9 cellular contexts compared by ENCODE assay signal in genomic region chr15:79673416-79674123, GRCh38.
DNase-seq lines count a peak whose midpoint lies in the region; ATAC-seq, FAIRE-seq and TF ChIP-seq lines count a peak whose summit lies in the region.
"Had no signal": no experiment of that assay in that cellular context is flagged by ENCODE, and none has a peak within 500 bp of the region (broad histone marks: within the 10 kb centered on the region; RNA-seq: fewer than 3 reads in every experiment).

No MANE protein-coding gene starts in this region.

- no peak for TF ChIP-seq RAD21 in GM12878 (IDR thresholded peaks at IDR 0.05; ENCODE audit: insufficient read depth, low read depth, low read length)

- no peak for TF ChIP-seq POLR2A in GM12878 (IDR thresholded peaks at IDR 0.05; ENCODE audit: low read depth, low read length)
- TF ChIP-seq POLR2A in ovary (IDR thresholded peaks at IDR 0.05), result no peak

- H3K4me1 ChIP-seq in A673 (ENCODE audit: insufficient read depth, low read length, poor library complexity, severe bottlenecking) (peaks cover 9% of the 10 kb centered on the region), GM12878 (ENCODE audit: control insufficient read depth, insufficient read depth, low read length) (peaks cover 8% of the 10 kb centered on the region), ovary (ENCODE audit: insufficient read depth) (no peaks in the 10 kb centered on the region), kidney (ENCODE audit: control insufficient read depth in 1 of 2, insufficient read depth in 1 of 2, low read depth in 1 of 2, low read length in 2 of 2) (no peaks in the 10 kb centered on the region)

- BruUV-seq in A673 (replicated peaks; lab: Mats Ljungman, UMichigan) (no TSS peak), GM12878 (replicated peaks; lab: Mats Ljungman, UMichigan) (no TSS peak)

- peak in 1 of 2 experiments; percentile 78; a peak in 2 of 4 replicates for TF ChIP-seq EP300 in GM12878 (IDR thresholded peaks at IDR 0.05; ENCODE audit: borderline replicate concordance in 1 of 2, control insufficient read depth in 1 of 2, low read depth in 2 of 2, low read length in 2 of 2)
- no peak for TF ChIP-seq EP300 in ovary (IDR thresholded peaks at IDR 0.05)

- peak overlapping the region; percentile 37 for H2AFZ ChIP-seq in GM12878 (ENCODE audit: control insufficient read depth, low read depth, low read length)

- WGBS in GM12878 (ENCODE audit: insufficient coverage, insufficient replicate concordance, low lambda C conversion rate, missing lambda C conversion rate), result 2% methylated on average over 4 of the region's 4 CpGs
- 41 to 48% (median 43%) methylated on average over 4 of the region's 4 CpGs for WGBS in ovary, 3 donors

- H3K36me3 ChIP-seq in A673 (ENCODE audit: insufficient read depth, low read length, poor library complexity, severe bottlenecking), result no peaks in the 10 kb centered on the region
- H3K36me3 ChIP-seq in GM12878 (ENCODE audit: control insufficient read depth in 2 of 2, insufficient read depth in 2 of 2, low read length in 1 of 2), result no peaks in the 10 kb centered on the region
- H3K36me3 ChIP-seq in ovary, result no peaks in the 10 kb centered on the region
- H3K36me3 ChIP-seq in kidney (ENCODE audit: control insufficient read depth in 1 of 2, insufficient read depth in 2 of 2, low read length in 2 of 2), result no peaks in the 10 kb centered on the region

- RAD21 ChIA-PET in GM12878 (lab: Charles Lee; ENCODE audit: unreplicated experiment), result no interaction called here

- TF ChIP-seq CTCF in A673 (conservative IDR thresholded peaks at IDR 0.05; ENCODE audit: low read depth, low read length), result no peak
- no peak for TF ChIP-seq CTCF in GM12878 (IDR thresholded peaks at IDR 0.05 in 2 of 3, conservative IDR thresholded peaks at IDR 0.05 in 1 of 3; ENCODE audit: control insufficient read depth in 2 of 3, extremely low read depth in 1 of 3, insufficient read depth in 1 of 3, low read depth in 3 of 3, low read length in 3 of 3)
- TF ChIP-seq CTCF in ovary (IDR thresholded peaks at IDR 0.05), result no peak
- TF ChIP-seq CTCF in kidney (IDR thresholded peaks at IDR 0.05; ENCODE audit: borderline replicate concordance, extremely low read depth, insufficient read depth), result no peak

- DNase-seq in A673 (ENCODE audit: low spot score), result peak; percentile 60
- peak; percentile 7 for DNase-seq in HK-2 (ENCODE audit: unreplicated experiment)
- DNase-seq in GM12878 (ENCODE audit: low read depth, low spot score), result peak; percentile 57
- no peak for DNase-seq in DMS 273 (lab: John Stamatoyannopoulos, UW; ENCODE audit: unreplicated experiment)
- no peak for DNase-seq in ovary
- no peak for DNase-seq in kidney

- no peaks in the 10 kb centered on the region for H3K79me2 ChIP-seq in GM12878 (ENCODE audit: control insufficient read depth, insufficient read depth, low read length)

- H3K9ac ChIP-seq in GM12878 (ENCODE audit: control insufficient read depth, insufficient read depth, low read length) (peak overlapping the region; percentile 10; the same call in 1 of the 2 replicates), kidney (ENCODE audit: low read length in 2 of 2) (no peak overlapping the region)

- in situ Hi-C loops in GM12878 (cut with MboI), result no loop called here

- SMC1A ChIA-PET in GM12878 (lab: Charles Lee; ENCODE audit: uncharacterized antibody, unreplicated experiment), result interaction anchor here (1.7 kb wide), 1 partner anchor 9 kb away, joined by 7 read pairs; no protein-coding TSS in a partner anchor

- intact Hi-C loops in A673 (cut with micrococcal nuclease; ENCODE audit: unreplicated experiment) (no loop called here), GM12878 (cut with micrococcal nuclease; ENCODE audit: unreplicated experiment) (no loop called here), ovary (cut with DNase I) (no loop called here), kidney (cut with DNase I) (no loop called here)

- H4K20me1 ChIP-seq in GM12878 (ENCODE audit: control insufficient read depth, insufficient read depth), result no peaks in the 10 kb centered on the region

- POLR2A ChIA-PET in A673 (lab: Charles Lee; ENCODE audit: low non-redundant PET), result no interaction called here
- POLR2A ChIA-PET in GM12878 (lab: Charles Lee), result interaction anchor here (0.5 kb wide), 1 partner anchor 307 kb away, joined by 4 read pairs; no protein-coding TSS in a partner anchor

- CTCF ChIA-PET in A673 (lab: Charles Lee), result no interaction called here
- CTCF ChIA-PET in GM12878 (lab: Yijun Ruan, JAX), result interaction anchor here (0.6 kb wide), 1 partner anchor 77 kb away, joined by 3 read pairs; no protein-coding TSS in a partner anchor

- H3K9me3 ChIP-seq in A673 (ENCODE audit: low read depth, low read length, poor library complexity, severe bottlenecking) (no peaks in the 10 kb centered on the region), GM12878 (replicated peaks; ENCODE audit: control insufficient read depth, insufficient read depth, low read length) (no peaks in the 10 kb centered on the region), ovary (no peaks in the 10 kb centered on the region), kidney (ENCODE audit: control insufficient read depth in 1 of 2, low read length in 2 of 2) (no peaks in the 10 kb centered on the region)

- no peaks in the 10 kb centered on the region for H3K27me3 ChIP-seq in A673 (replicated peaks; ENCODE audit: insufficient read depth, low read depth, low read length, poor library complexity)
- no peaks in the 10 kb centered on the region for H3K27me3 ChIP-seq in GM12878 (replicated peaks in 1 of 2; ENCODE audit: control insufficient read depth in 2 of 2, insufficient read depth in 2 of 2, low read length in 1 of 2)
- H3K27me3 ChIP-seq in ovary, result no peaks in the 10 kb centered on the region

- H3K4me3 ChIP-seq in A673 (ENCODE audit: low read depth, low read length, poor library complexity, severe bottlenecking) (no peak overlapping the region), GM12878 (no peak overlapping the region), ovary (no peak overlapping the region), kidney (ENCODE audit: low read length in 2 of 2) (no peak overlapping the region)
- H3K4me3 ChIP-seq: skin epidermis had no signal

- H3K27ac ChIP-seq in A673 (ENCODE audit: low read depth, low read length, poor library complexity, severe bottlenecking) (no peak overlapping the region), GM12878 (ENCODE audit: control insufficient read depth, insufficient read depth) (peak overlapping the region; percentile 79), ovary (no peak overlapping the region), kidney (ENCODE audit: low read depth in 2 of 2, low read length in 2 of 2) (no peak overlapping the region)

- ATAC-seq in GM19438 (IDR thresholded peaks at IDR 0.05; ENCODE audit: low read depth, unreplicated experiment), result peak; percentile 79
- peak; percentile 95 for ATAC-seq in GM12878
- ATAC-seq in GM19467 (IDR thresholded peaks at IDR 0.05; ENCODE audit: unreplicated experiment), result no peak

- peak overlapping the region; percentile 36 for H3K4me2 ChIP-seq in GM12878 (ENCODE audit: control insufficient read depth, insufficient read depth)

- FAIRE-seq in GM12878 (lab: Jason Lieb, UNC) (peak; percentile 95), kidney (lab: Jason Lieb, UNC) (no peak)

TF ChIP-seq in GM12878, 131 proteins besides CTCF, POLR2A, EP300 and RAD21 (continues in another document):
- no peak for TF ChIP-seq POLR2AphosphoS2 (IDR thresholded peaks at IDR 0.05; ENCODE audit: low read depth, low read length)
- no peak for TF ChIP-seq ZNF207 (IDR thresholded peaks at IDR 0.05; ENCODE audit: borderline replicate concordance)
- TF ChIP-seq PAX5 (IDR thresholded peaks at IDR 0.05; ENCODE audit: borderline replicate concordance, low read depth, low read length), result 0 out of 2 replicates have a peak, but pooled peaks have one; percentile 60
- no peak for TF ChIP-seq SMC3 (IDR thresholded peaks at IDR 0.05; ENCODE audit: borderline replicate concordance, low read length)
- 0 out of 2 replicates have a peak, but pooled peaks have one; percentile 25 for TF ChIP-seq RELB (IDR thresholded peaks at IDR 0.05; ENCODE audit: low read depth)
- TF ChIP-seq EGR1 (IDR thresholded peaks at IDR 0.05; ENCODE audit: borderline replicate concordance in 1 of 2, low read depth in 2 of 2, low read length in 2 of 2), result 0 out of 3 replicates have a peak, but pooled peaks of 1 of the 2 experiments have one; percentile 32
- 0 out of 2 replicates have a peak, but pooled peaks have one; percentile 25 for TF ChIP-seq ZBED1 (IDR thresholded peaks at IDR 0.05; ENCODE audit: borderline replicate concordance)
- no peak for TF ChIP-seq BCL3 (IDR thresholded peaks at IDR 0.05; ENCODE audit: borderline replicate concordance, insufficient read depth, low read depth, low read length, poor library complexity, severe bottlenecking)

Comparison
In these comparisons a context has a peak if more than half of its experiments do, and no peak if none do; other contexts are left out.
1. DNase-seq: peak in A673 (single experiment), HK-2 (single experiment) and GM12878 (single experiment); none in DMS 273 (single experiment), ovary (0 of 5) and kidney (single experiment).